ENCODE assay signal across 10 cellular contexts in genomic region chr4:170420255-170420693, GRCh38.
DNase-seq lines count a peak whose midpoint lies in the region; ATAC-seq and TF ChIP-seq lines count a peak whose summit lies in the region.
"Had no signal": no experiment of that assay in that cellular context is flagged by ENCODE, and none has a peak within 500 bp of the region (broad histone marks: within the 10 kb centered on the region; RNA-seq: fewer than 3 reads in every experiment).

No MANE protein-coding gene starts in this region.

- intact Hi-C loops in right cardiac atrium (cut with DNase I): no loop called here

- no peak overlapping the region for H3K27ac Mint-ChIP-seq in T-helper 17 cell
- H3K27ac Mint-ChIP-seq: activated T-cell treated with anti-CD3 and anti-CD28 coated beads, Interleukin-2, amount 50 U/mL, for 24 hours had no signal

- no peaks in the 10 kb centered on the region for H3K4me1 Mint-ChIP-seq in T-helper 17 cell

- no peaks in the 10 kb centered on the region for H3K4me1 ChIP-seq in right cardiac atrium (ENCODE audit: control insufficient read depth, insufficient read depth, low read length)

- TF ChIP-seq CTCF in choroid plexus epithelial cell (conservative IDR thresholded peaks at IDR 0.05; ENCODE audit: low read depth, low read length): no peak

- WGBS in right cardiac atrium: 80% methylated on average over 7 of the region's 7 CpGs

- no peak overlapping the region for H3K27ac ChIP-seq in right cardiac atrium (ENCODE audit: low read length)

- DNase-seq in choroid plexus epithelial cell (ENCODE audit: low read depth) (peak; percentile 87), anterior cingulate cortex (lab: John Stamatoyannopoulos, UW) (no peak), right cardiac atrium (no peak), NCI-H1436 treated with DMSO at 0.1 percent for 48 hours (lab: John Stamatoyannopoulos, UW) (no peak), T-helper 17 cell (no peak)
- DNase-seq: activated T-cell treated with anti-CD3 and anti-CD28 coated beads, Interleukin-2, amount 50 U/mL, for 24 hours; RPMI8226 had no signal

- H3K27me3 ChIP-seq in right cardiac atrium (ENCODE audit: control insufficient read depth, insufficient read depth): no peaks in the 10 kb centered on the region

- H3K4me3 ChIP-seq in choroid plexus epithelial cell (ENCODE audit: low read depth, low read length) (no peak overlapping the region), right cardiac atrium (ENCODE audit: low read length) (no peak overlapping the region)

- no peaks in the 10 kb centered on the region for H3K27me3 Mint-ChIP-seq in T-helper 17 cell
- H3K27me3 Mint-ChIP-seq: activated T-cell treated with anti-CD3 and anti-CD28 coated beads, Interleukin-2, amount 50 U/mL, for 24 hours had no signal

- peak; percentile 73 for ATAC-seq in GM18498 (IDR thresholded peaks at IDR 0.05; ENCODE audit: unreplicated experiment)
- peak; percentile 92 for ATAC-seq in GM21529 (IDR thresholded peaks at IDR 0.05; ENCODE audit: unreplicated experiment)
- ATAC-seq in HG03442 (IDR thresholded peaks at IDR 0.05; ENCODE audit: unreplicated experiment): peak; percentile 90
- ATAC-seq in right cardiac atrium: no peak
- ATAC-seq in T-helper 17 cell: no peak

- no peak overlapping the region for H3K4me3 Mint-ChIP-seq in T-helper 17 cell
- H3K4me3 Mint-ChIP-seq: activated T-cell treated with anti-CD3 and anti-CD28 coated beads, Interleukin-2, amount 50 U/mL, for 24 hours had no signal

- no peaks in the 10 kb centered on the region for H3K9me3 ChIP-seq in right cardiac atrium (ENCODE audit: control insufficient read depth, low read length)
- no peaks in the 10 kb centered on the region for H3K9me3 ChIP-seq in T-helper 17 cell (ENCODE audit: control insufficient read depth, low read length, poor library complexity, severe bottlenecking)

- H3K36me3 Mint-ChIP-seq in T-helper 17 cell (ENCODE audit: low read depth): no peaks in the 10 kb centered on the region

Comparison
In these comparisons a context has a peak if more than half of its experiments do, and no peak if none do; other contexts are left out.
1. ATAC-seq: peak in GM18498 (single experiment), GM21529 (single experiment) and HG03442 (single experiment); none in right cardiac atrium (0 of 2) and T-helper 17 cell (single experiment).